Comparison of ENCODE assay signal across 9 cellular contexts in the genomic region with DNA sequence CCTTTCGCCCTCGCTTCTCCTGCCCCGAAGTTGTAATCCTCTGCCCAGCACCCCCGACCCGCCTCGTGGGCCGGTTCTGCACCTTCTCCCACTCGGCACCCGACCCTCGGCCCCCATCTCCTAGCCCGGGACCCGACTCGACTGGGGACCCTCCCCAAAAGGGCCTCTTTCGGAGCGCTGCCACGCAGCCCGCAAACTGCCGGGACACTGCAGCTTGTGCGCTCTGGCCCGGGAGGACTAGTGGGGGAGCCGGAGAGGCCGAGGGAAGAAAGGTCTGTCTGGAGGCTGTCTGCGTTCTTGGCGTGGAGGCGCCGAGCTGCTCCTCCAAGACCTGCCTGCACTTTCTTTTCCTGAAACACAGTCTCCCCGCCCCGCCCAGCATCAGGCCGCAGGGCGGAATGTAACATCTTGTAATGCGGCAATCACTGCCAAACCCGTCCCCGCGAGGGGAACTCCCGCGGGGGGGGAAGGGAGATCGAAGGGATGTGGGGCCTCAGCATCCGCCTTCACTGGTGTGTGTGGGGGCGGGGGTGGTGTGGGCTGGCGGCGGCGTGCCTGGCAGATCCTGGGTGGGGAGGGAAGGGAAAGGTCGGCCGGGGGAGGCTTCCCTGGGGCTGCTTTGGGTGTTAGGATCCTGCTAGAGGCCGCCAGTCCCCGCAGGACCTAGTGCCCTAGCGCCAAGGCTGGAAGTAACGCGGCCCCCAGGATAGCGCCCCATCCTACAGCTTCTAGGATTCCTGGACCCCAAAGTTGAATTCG. TPM values are rescaled to one million over a fixed set of nuclear protein-coding genes. Genes with fewer than 3 reads are reported as not detected.
A peak's percentile ranks its signal among the peaks of the same experiment; 100 is the strongest.
DNase-seq lines count a peak whose midpoint lies in the region; ATAC-seq and TF ChIP-seq lines count a peak whose summit lies in the region.
"Had no signal": no experiment of that assay in that cellular context is flagged by ENCODE, and none has a peak within 500 bp of the region (broad histone marks: within the 10 kb centered on the region; RNA-seq: fewer than 3 reads in every experiment).

No MANE protein-coding gene starts in this region.

- ATAC-seq in lower lobe of right lung (peak; percentile 60 to 68), GM19455 (IDR thresholded peaks at IDR 0.05; ENCODE audit: unreplicated experiment) (no peak)

- DNase-seq in GM04503 (ENCODE audit: low read depth) (peak; percentile 81), LNCaP clone FGC (ENCODE audit: low read depth) (no peak), dedifferentiated amniotic fluid mesenchymal stem cell (ENCODE audit: extremely low spot score) (peak; percentile 90), lower lobe of right lung (peak; percentile 66), NCI-H1048 (lab: John Stamatoyannopoulos, UW) (no peak)
- DNase-seq in activated CD4-positive, CD25-positive, alpha-beta regulatory T cell (lab: John Stamatoyannopoulos, UW) = peak in 3 of 4 experiments; percentile 27 to 62 (median 48)
- peak; percentile 48 for DNase-seq in stimulated activated naive CD4-positive, alpha-beta T cell treated with Interleukin-2 at 50 U/mL for 16 hours (lab: John Stamatoyannopoulos, UW)

- H3K27me3 ChIP-seq in lower lobe of right lung (ENCODE audit: low read depth) = peaks cover 100% of the 10 kb centered on the region

- no peak overlapping the region for H3K27ac ChIP-seq in lower lobe of right lung

- H3K4me3 ChIP-seq in LNCaP clone FGC (ENCODE audit: low read depth, low read length) = peak overlapping the region; percentile 53
- peak overlapping the region; percentile 44 for H3K4me3 ChIP-seq in lower lobe of right lung

- H3K36me3 ChIP-seq in lower lobe of right lung = no peaks in the 10 kb centered on the region

- TF ChIP-seq CTCF in LNCaP clone FGC (IDR thresholded peaks at IDR 0.05; ENCODE audit: control insufficient read depth, extremely low read depth, insufficient read depth) = no peak
- no peak for TF ChIP-seq CTCF in lower lobe of right lung (IDR thresholded peaks at IDR 0.05)

- H3K9me3 ChIP-seq in lower lobe of right lung = no peaks in the 10 kb centered on the region

- peaks cover 52% of the 10 kb centered on the region for H3K4me1 ChIP-seq in lower lobe of right lung

- intact Hi-C loops in lower lobe of right lung (cut with DNase I) = no loop called here

RNA-seq across cellular contexts. Expression of gene DLX2, which starts 7.4 kb away (rescaled TPM):
- total RNA-seq in lower lobe of right lung = not detected
- total RNA-seq: dermis microvascular lymphatic vessel endothelial cell had no signal

RNA-seq across cellular contexts. Expression of gene DLX1, which starts 10.0 kb away (rescaled TPM):
- not detected for total RNA-seq in lower lobe of right lung

Comparison
In these comparisons a context has a peak if more than half of its experiments do, and no peak if none do; other contexts are left out.
1. DNase-seq: peak in GM04503 (single experiment), activated CD4-positive, CD25-positive, alpha-beta regulatory T cell (3 of 4), dedifferentiated amniotic fluid mesenchymal stem cell (single experiment), lower lobe of right lung (single experiment) and stimulated activated naive CD4-positive, alpha-beta T cell treated with Interleukin-2 at 50 U/mL for 16 hours (single experiment); none in LNCaP clone FGC (single experiment) and NCI-H1048 (single experiment).